Comparison of ENCODE assay signal across 9 cellular contexts in the genomic region with DNA sequence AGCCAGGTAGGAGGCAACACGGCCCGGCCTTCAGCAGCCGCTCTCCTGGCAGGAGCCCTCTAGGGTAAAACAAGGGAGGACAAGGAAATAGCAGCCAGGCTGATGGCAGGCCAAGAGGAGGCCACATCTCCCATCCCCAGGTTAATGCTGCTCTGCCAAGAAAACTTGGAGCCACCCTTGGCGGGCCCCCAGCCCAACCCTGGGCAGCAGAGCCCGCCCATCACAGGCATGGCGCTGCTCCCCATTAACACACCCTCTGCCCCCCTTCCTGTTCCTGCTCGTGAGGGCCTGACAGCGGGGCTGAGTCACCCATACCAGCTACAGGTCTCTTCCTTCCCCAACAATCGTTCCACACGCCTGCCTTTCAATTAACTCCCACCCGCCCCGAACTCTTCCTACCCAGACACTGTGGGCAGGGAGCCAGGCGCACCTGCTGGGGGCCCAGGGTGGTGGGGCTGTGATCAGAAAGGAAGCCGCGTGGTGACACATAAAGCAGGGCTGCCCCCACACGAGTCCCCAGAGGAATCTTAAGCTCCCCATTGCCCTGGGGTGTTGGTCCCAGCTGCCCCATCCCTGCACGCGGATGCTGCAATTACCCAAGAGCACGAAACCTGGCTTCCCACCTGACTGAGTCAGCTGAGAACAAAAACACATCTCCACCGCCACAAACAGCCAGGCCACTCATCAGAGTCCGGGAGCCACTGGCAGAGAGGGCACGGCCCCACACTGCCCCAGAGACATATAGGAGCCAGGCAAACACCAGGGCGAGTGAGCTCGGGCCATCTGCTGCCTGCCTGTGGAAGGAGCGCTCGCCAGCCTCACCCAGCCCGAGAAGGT. TPM values are rescaled to one million over a fixed set of nuclear protein-coding genes. Genes with fewer than 3 reads are reported as not detected.
A peak's percentile ranks its signal among the peaks of the same experiment; 100 is the strongest.
DNase-seq lines count a peak whose midpoint lies in the region; ATAC-seq and TF ChIP-seq lines count a peak whose summit lies in the region.
"Had no signal": no experiment of that assay in that cellular context is flagged by ENCODE, and none has a peak within 500 bp of the region (broad histone marks: within the 10 kb centered on the region; RNA-seq: fewer than 3 reads in every experiment).

A gene with protein sequence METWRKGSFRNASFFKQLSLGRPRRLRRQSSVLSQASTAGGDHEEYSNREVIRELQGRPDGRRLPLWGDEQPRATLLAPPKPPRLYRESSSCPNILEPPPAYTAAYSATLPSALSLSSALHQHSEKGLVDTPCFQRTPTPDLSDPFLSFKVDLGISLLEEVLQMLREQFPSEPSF (plus strand): TSS at position 671 of the 837 bp plus-strand sequence. CDS start 516 bp downstream, outside the sequence.

- no peak for ATAC-seq in GM21526 (IDR thresholded peaks at IDR 0.05; ENCODE audit: low FRiP score, unreplicated experiment)

- DNase-seq in GM10266 (ENCODE audit: extremely low spot score) (peak; percentile 73), H7 (peak; percentile 54), NCI-H2171 (lab: John Stamatoyannopoulos, UW) (peak; percentile 74), epithelial cell of proximal tubule (ENCODE audit: low read depth) (no peak), renal cortical epithelial cell (ENCODE audit: low read depth) (peak; percentile 93), NCI-H187 (lab: John Stamatoyannopoulos, UW) (no peak)
- DNase-seq in activated CD8-positive, alpha-beta memory T cell treated with anti-CD3 and anti-CD28 coated beads for 4 hours (ENCODE audit: low read depth in 2 of 2) = peak; percentile 57 to 76

- H3K36me3 ChIP-seq in H7 (replicated peaks; ENCODE audit: control insufficient read depth, insufficient read depth, low read length) = peaks cover 4% of the 10 kb centered on the region

- H3K27me3 ChIP-seq in H7 (ENCODE audit: control insufficient read depth, insufficient read depth, low read length) = no peaks in the 10 kb centered on the region
- H3K27me3 ChIP-seq: SJSA1 had no signal

- H3K4me3 ChIP-seq in H7 (ENCODE audit: insufficient read depth, low read depth, low read length) (no peak within 1 kb of the TSS), epithelial cell of proximal tubule (ENCODE audit: low read depth, low read length) (peak within 1 kb of the TSS; percentile 1)
- H3K4me3 ChIP-seq: SJSA1 had no signal

- TF ChIP-seq CTCF in GM10266 (IDR thresholded peaks at IDR 0.05; ENCODE audit: control insufficient read depth, insufficient read depth, low read depth, missing control alignments) = no peak
- peak; percentile 5 for TF ChIP-seq CTCF in epithelial cell of proximal tubule (conservative IDR thresholded peaks at IDR 0.05; ENCODE audit: low read depth, low read length)

RNA-seq across cellular contexts. Expression of the gene that starts here (rescaled TPM):
- 0.31 and 0.48 TPM in 2 replicates for total RNA-seq in H7 (2014; rRNA removed; shearing (Covaris generic))
- total RNA-seq in epithelial cell of proximal tubule (0.63 and 2.7 TPM in 2 replicates), renal cortical epithelial cell (0.50 and 0.69 TPM in 2 replicates)

Comparison
In these comparisons a context has a peak if more than half of its experiments do, and no peak if none do; other contexts are left out.
1. Peak in DNase-seq in H7; RNA of the gene not detected or under 1 TPM.
2. Peak in DNase-seq in renal cortical epithelial cell; RNA of the gene not detected or under 1 TPM.
3. DNase-seq: peak in GM10266 (single experiment), NCI-H2171 (single experiment) and activated CD8-positive, alpha-beta memory T cell treated with anti-CD3 and anti-CD28 coated beads for 4 hours (2 of 2); none in epithelial cell of proximal tubule (single experiment) and NCI-H187 (0 of 2).